15 cellular contexts compared by ENCODE assay signal in genomic region chrX:9656277-9656676, GRCh38.
A peak's percentile ranks its signal among the peaks of the same experiment; 100 is the strongest.
DNase-seq lines count a peak whose midpoint lies in the region; ATAC-seq and TF ChIP-seq lines count a peak whose summit lies in the region.
"Had no signal": no experiment of that assay in that cellular context is flagged by ENCODE, and none has a peak within 500 bp of the region (broad histone marks: within the 10 kb centered on the region; RNA-seq: fewer than 3 reads in every experiment).

No MANE protein-coding gene starts in this region.

- intact Hi-C loops in body of pancreas (cut with DNase I) = no loop called here

- 27% methylated on average over 6 of the region's 6 CpGs; no CpG with 5 or more reads in 1 of the 2 donors for WGBS in body of pancreas, 2 donors

- no peak overlapping the region for H3K4me3 ChIP-seq in body of pancreas
- H3K4me3 ChIP-seq: upper lobe of left lung had no signal

- DNase-seq in COLO668 (lab: John Stamatoyannopoulos, UW; ENCODE audit: unreplicated experiment) = peak; percentile 65
- peak in 3 of 4 donors; percentile 13 to 40 (median 35) for DNase-seq in body of pancreas
- no peak for DNase-seq in left lobe of liver (ENCODE audit: low spot score)
- DNase-seq in stimulated activated CD4-positive, alpha-beta T cell treated with anti-CD3 and anti-CD28 coated beads, Interleukin-4, amount 100 ng/mL, for 24 hours = no peak
- DNase-seq: activated CD4-positive, alpha-beta T cell treated with anti-CD3 and anti-CD28 coated beads, Interleukin-2, amount 50 U/mL, for 48 hours; aorta; effector memory CD8-positive, alpha-beta T cell; foreskin melanocyte; NCI-H1105 treated with DMSO at 0.1 percent for 48 hours; stimulated activated CD4-positive, alpha-beta T cell treated with anti-CD3 and anti-CD28 coated beads, Interleukin-2, amount 100 ng/mL, for 48 hours; upper lobe of left lung had no signal

- no peaks in the 10 kb centered on the region for H3K27me3 ChIP-seq in body of pancreas
- H3K27me3 ChIP-seq: upper lobe of left lung had no signal

- TF ChIP-seq POLR2A in body of pancreas (IDR thresholded peaks at IDR 0.05) (no peak), GM18505 (IDR thresholded peaks at IDR 0.05; ENCODE audit: borderline replicate concordance, extremely low read depth, insufficient read depth, insufficient read length) (no peak)

- H3K36me3 ChIP-seq in body of pancreas (replicated peaks in 1 of 2; ENCODE audit: insufficient read depth in 1 of 2, low read depth in 2 of 2) = no peaks in the 10 kb centered on the region
- H3K36me3 ChIP-seq: upper lobe of left lung had no signal

- TF ChIP-seq CTCF in body of pancreas (IDR thresholded peaks at IDR 0.05) = no peak

- H3K9me3 ChIP-seq in body of pancreas = no peaks in the 10 kb centered on the region
- H3K9me3 ChIP-seq: upper lobe of left lung had no signal

- H3K4me1 ChIP-seq in body of pancreas = peaks cover 7% of the 10 kb centered on the region
- H3K4me1 ChIP-seq: upper lobe of left lung had no signal

- no peak overlapping the region for H3K27ac ChIP-seq in body of pancreas
- H3K27ac ChIP-seq: upper lobe of left lung had no signal

- ATAC-seq in HG02763 (IDR thresholded peaks at IDR 0.05; ENCODE audit: unreplicated experiment) = peak; percentile 42
- peak; percentile 70 for ATAC-seq in body of pancreas
- peak; percentile 37 for ATAC-seq in left lobe of liver
- ATAC-seq in HG02981 (IDR thresholded peaks at IDR 0.05; ENCODE audit: unreplicated experiment) = no peak
- ATAC-seq in GM18505 (IDR thresholded peaks at IDR 0.05; ENCODE audit: unreplicated experiment) = no peak
- no peak for ATAC-seq in GM21786 (IDR thresholded peaks at IDR 0.05; ENCODE audit: unreplicated experiment)
- ATAC-seq: effector memory CD8-positive, alpha-beta T cell had no signal

Comparison
In these comparisons a context has a peak if more than half of its experiments do, and no peak if none do; other contexts are left out.
1. DNase-seq: peak in COLO668 (single experiment) and body of pancreas (3 of 4); none in left lobe of liver (single experiment) and stimulated activated CD4-positive, alpha-beta T cell treated with anti-CD3 and anti-CD28 coated beads, Interleukin-4, amount 100 ng/mL, for 24 hours (single experiment).
2. ATAC-seq: peak in HG02763 (single experiment), body of pancreas (single experiment) and left lobe of liver (single experiment); none in HG02981 (single experiment), GM18505 (single experiment) and GM21786 (single experiment).